Comparison of ENCODE assay signal across 1 cellular context in the genomic region with DNA sequence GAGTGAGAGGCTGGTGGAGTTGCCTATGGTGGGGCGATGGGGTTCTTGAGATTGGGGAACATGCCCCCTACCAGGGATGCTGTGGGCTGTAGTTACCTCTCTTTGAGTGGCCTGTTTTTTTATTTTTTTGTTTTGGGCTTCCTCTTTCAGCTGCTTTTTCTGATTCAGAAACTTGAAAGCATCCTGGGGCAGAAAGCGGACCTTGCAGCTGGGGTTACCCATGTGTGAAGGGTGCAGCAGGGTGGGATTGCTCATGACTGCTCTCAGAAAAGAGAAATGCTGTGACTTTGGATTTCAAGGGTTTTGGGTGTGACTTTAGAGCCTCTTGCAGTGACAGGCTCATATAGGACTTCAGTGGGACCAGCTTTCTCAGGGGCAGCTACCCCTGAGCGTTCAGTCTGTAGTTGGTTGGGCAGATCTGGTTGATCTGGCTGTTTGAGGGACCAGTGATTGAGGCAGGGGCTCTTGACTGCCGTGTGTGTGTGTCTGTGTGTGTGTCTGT.
TF ChIP-seq lines count a peak whose summit lies in the region.

No MANE protein-coding gene starts in this region.

TF ChIP-seq in K562, 482 proteins besides CTCF, POLR2A, EP300 and RAD21 (continued from another document):
- TF ChIP-seq ZNF449 (CRISPR knock-in tag; IDR thresholded peaks at IDR 0.05) (no peak), MIER1 (IDR thresholded peaks at IDR 0.05; ENCODE audit: low read depth) (no peak)
TF ChIP-seq in K562: peak in this region for 2.
